Comparison of ENCODE assay signal across 26 cellular contexts in genomic region chr5:68139601-68140441, GRCh38.
DNase-seq lines count a peak whose midpoint lies in the region; ATAC-seq, FAIRE-seq and TF ChIP-seq lines count a peak whose summit lies in the region.
"Had no signal": no experiment of that assay in that cellular context is flagged by ENCODE, and none has a peak within 500 bp of the region (broad histone marks: within the 10 kb centered on the region; RNA-seq: fewer than 3 reads in every experiment).

No MANE protein-coding gene starts in this region.

- no peak overlapping the region for H3K4ac ChIP-seq in mesenchymal stem cell (ENCODE audit: low read depth in 1 of 2, low read length in 2 of 2)

- H4K8ac ChIP-seq in mesenchymal stem cell (ENCODE audit: low read length): no peak overlapping the region

- no peak overlapping the region for H2BK12ac ChIP-seq in mesenchymal stem cell (ENCODE audit: low read length in 2 of 2)

- ATAC-seq in HG02623 (IDR thresholded peaks at IDR 0.05; ENCODE audit: unreplicated experiment): no peak
- no peak for ATAC-seq in natural killer cell
- ATAC-seq in left lung: no peak
- ATAC-seq: left colon, PC-3 had no signal

- H2AFZ ChIP-seq in astrocyte (ENCODE audit: low read depth, low read length): no peak overlapping the region
- no peak overlapping the region for H2AFZ ChIP-seq in mesenchymal stem cell (ENCODE audit: low read depth, low read length)

- H3K9ac ChIP-seq in astrocyte (ENCODE audit: low read length) (no peak overlapping the region), mesenchymal stem cell (ENCODE audit: low read length) (no peak overlapping the region)

- no peak overlapping the region for H4K91ac ChIP-seq in mesenchymal stem cell (ENCODE audit: low read length)

- CTCF ChIA-PET in HEK293 (lab: Yijun Ruan, JAX): interaction anchor here (0.6 to 2.1 kb wide), 2 partner anchors 113 to 130 kb away, joined by 3 to 5 read pairs; no protein-coding TSS in a partner anchor

- WGBS in mesenchymal stem cell: 62% methylated on average over 2 of the region's 3 CpGs

- no peak overlapping the region for H2BK15ac ChIP-seq in mesenchymal stem cell (ENCODE audit: low read depth, poor library complexity, severe bottlenecking)

- H3K27ac ChIP-seq in HEK293 (ENCODE audit: extremely low read depth, low read depth, low read length): no peak overlapping the region
- no peak overlapping the region for H3K27ac ChIP-seq in astrocyte (ENCODE audit: low read depth, low read length)
- H3K27ac ChIP-seq in mesenchymal stem cell (ENCODE audit: low read length, poor library complexity, severe bottlenecking): no peak overlapping the region
- no peak overlapping the region for H3K27ac ChIP-seq in left lung
- H3K27ac ChIP-seq: right atrium auricular region, suprapubic skin had no signal

- TF ChIP-seq CTCF in HEK293 (tag by site-specific recombination; IDR thresholded peaks at IDR 0.05) (no peak), astrocyte (IDR thresholded peaks at IDR 0.05; ENCODE audit: insufficient read depth, low read depth, low read length) (no peak), natural killer cell (IDR thresholded peaks at IDR 0.05) (no peak), left lung (IDR thresholded peaks at IDR 0.05) (no peak)

- H3K79me1 ChIP-seq in mesenchymal stem cell (replicated peaks; ENCODE audit: low read length, poor library complexity, severe bottlenecking): no peaks in the 10 kb centered on the region

- H3K4me2 ChIP-seq in astrocyte (ENCODE audit: low read length) (no peak overlapping the region), mesenchymal stem cell (ENCODE audit: low read length, poor library complexity, severe bottlenecking) (no peak overlapping the region)

- no peaks in the 10 kb centered on the region for H3K9me3 ChIP-seq in HEK293 (ENCODE audit: control insufficient read depth, insufficient read depth, low read depth, low read length)
- H3K9me3 ChIP-seq in astrocyte (ENCODE audit: insufficient read depth, low read depth, low read length): no peaks in the 10 kb centered on the region
- H3K9me3 ChIP-seq in mesenchymal stem cell (ENCODE audit: control insufficient read depth, low read length): no peaks in the 10 kb centered on the region
- H3K9me3 ChIP-seq in left lung: no peaks in the 10 kb centered on the region
- H3K9me3 ChIP-seq: right atrium auricular region, suprapubic skin had no signal

- H4K20me1 ChIP-seq in astrocyte (ENCODE audit: insufficient read depth, low read length): no peaks in the 10 kb centered on the region

- no peak overlapping the region for H3K14ac ChIP-seq in mesenchymal stem cell (ENCODE audit: low read length in 2 of 2)

- H3K18ac ChIP-seq in mesenchymal stem cell (ENCODE audit: low read depth in 1 of 2, low read length in 2 of 2): peak overlapping the region in 1 of 2 experiments; percentile 3

- no peak for FAIRE-seq in astrocyte (lab: Jason Lieb, UNC)

- DNase-seq in NCI-H1417 (lab: John Stamatoyannopoulos, UW): peak in 2 of 3 experiments; percentile 71 to 93
- peak; percentile 49 for DNase-seq in astrocyte (ENCODE audit: low read depth)
- peak; percentile 18 for DNase-seq in mesenchymal stem cell
- DNase-seq in natural killer cell: no peak
- DNase-seq in NCI-H2029 treated with DMSO at 0.1 percent for 48 hours (lab: John Stamatoyannopoulos, UW): no peak
- no peak for DNase-seq in left lung
- DNase-seq: activated CD4-positive, alpha-beta T cell treated with anti-CD3 and anti-CD28 coated beads, Interleukin-2, amount 10 ng/mL, durations not matched to agents 24 days and 14 days; activated CD8-positive, alpha-beta memory T cell treated with anti-CD3 and anti-CD28 coated beads, Interleukin-2, amount 50 U/mL, for 48 hours; activated effector memory CD4-positive, alpha-beta T cell treated with anti-CD3 and anti-CD28 coated beads, Interleukin-2, amount 50 U/mL, for 16 hours; amniotic stem cell; CD4-positive, alpha-beta memory T cell; DMS79; GOT3; left colon; MM.1S; NCI-H187 treated with DMSO at 0.1 percent for 48 hours; NCI-H524 treated with DMSO at 0.1 percent for 48 hours; occipital lobe; PC-3; SIG-M5; T-helper 1 cell had no signal

- H3K4me1 ChIP-seq in HEK293 (ENCODE audit: control insufficient read depth, insufficient read depth, low read length) (peaks cover 3% of the 10 kb centered on the region; the same call in 1 of the 2 replicates), astrocyte (ENCODE audit: insufficient read depth, low read length) (peaks cover 3% of the 10 kb centered on the region), mesenchymal stem cell (ENCODE audit: control insufficient read depth, insufficient read depth, low read depth, low read length) (no peaks in the 10 kb centered on the region), left lung (peaks cover 0 to 8% of the 10 kb centered on the region in 2 donors)
- H3K4me1 ChIP-seq: right atrium auricular region had no signal

- no peak overlapping the region for H2BK5ac ChIP-seq in mesenchymal stem cell (ENCODE audit: low read depth, low read length, poor library complexity, severe bottlenecking)

- H3K4me3 Mint-ChIP-seq in astrocyte (ENCODE audit: unreplicated experiment): no peak overlapping the region
- no peak overlapping the region for H3K4me3 Mint-ChIP-seq in natural killer cell
- H3K4me3 Mint-ChIP-seq: activated CD4-positive, alpha-beta T cell treated with anti-CD3 and anti-CD28 coated beads, Interleukin-2, amount 10 ng/mL, durations not matched to agents 24 days and 14 days; CD4-positive, alpha-beta memory T cell; central memory CD8-positive, alpha-beta T cell had no signal

- peaks cover 2% of the 10 kb centered on the region for H3K27me3 ChIP-seq in astrocyte (ENCODE audit: insufficient read depth, low read length)
- H3K27me3 ChIP-seq in mesenchymal stem cell (ENCODE audit: control insufficient read depth in 1 of 2, insufficient read depth in 1 of 2, low read length in 2 of 2): no peaks in the 10 kb centered on the region
- no peaks in the 10 kb centered on the region for H3K27me3 ChIP-seq in left lung
- H3K27me3 ChIP-seq: right atrium auricular region, suprapubic skin had no signal

- H3K4me3 ChIP-seq in HEK293 (ENCODE audit: low read depth, low read length) (no peak overlapping the region), astrocyte (ENCODE audit: insufficient read depth, low read depth, low read length) (no peak overlapping the region), mesenchymal stem cell (ENCODE audit: insufficient read depth in 1 of 2, low read depth in 1 of 2, low read length in 2 of 2) (no peak overlapping the region), left lung (no peak overlapping the region)
- H3K4me3 ChIP-seq: right atrium auricular region, suprapubic skin had no signal

- peaks cover 2% of the 10 kb centered on the region for H3K27me3 Mint-ChIP-seq in astrocyte (ENCODE audit: low read depth, unreplicated experiment)
- H3K27me3 Mint-ChIP-seq in natural killer cell (ENCODE audit: low read depth in 2 of 2): peaks cover 10 to 23% of the 10 kb centered on the region in 2 donors

- POLR2A ChIA-PET in HEK293 (lab: Yijun Ruan, JAX): no interaction called here

- H3K79me2 ChIP-seq in astrocyte (ENCODE audit: insufficient read depth, low read length): no peaks in the 10 kb centered on the region

- H3K36me3 Mint-ChIP-seq in astrocyte (ENCODE audit: low read depth, unreplicated experiment) (no peaks in the 10 kb centered on the region), natural killer cell (no peaks in the 10 kb centered on the region)
- H3K36me3 Mint-ChIP-seq: CD4-positive, alpha-beta memory T cell had no signal

- H3K9me3 Mint-ChIP-seq in astrocyte (ENCODE audit: unreplicated experiment): peaks cover 2% of the 10 kb centered on the region
- H3K9me3 Mint-ChIP-seq in natural killer cell: peaks cover 0 to 2% of the 10 kb centered on the region in 2 donors
- H3K9me3 Mint-ChIP-seq: activated CD4-positive, alpha-beta T cell treated with anti-CD3 and anti-CD28 coated beads, Interleukin-2, amount 10 ng/mL, durations not matched to agents 24 days and 14 days; central memory CD8-positive, alpha-beta T cell had no signal

- no peak overlapping the region for H3K23ac ChIP-seq in mesenchymal stem cell (ENCODE audit: low read length in 2 of 2)

- H3K27ac Mint-ChIP-seq in astrocyte (ENCODE audit: unreplicated experiment) (no peak overlapping the region), natural killer cell (no peak overlapping the region)
- H3K27ac Mint-ChIP-seq: activated CD4-positive, alpha-beta T cell treated with anti-CD3 and anti-CD28 coated beads, Interleukin-2, amount 10 ng/mL, durations not matched to agents 24 days and 14 days had no signal

- H3K4me1 Mint-ChIP-seq in astrocyte (ENCODE audit: low read depth, unreplicated experiment) (peaks cover 3% of the 10 kb centered on the region), natural killer cell (no peaks in the 10 kb centered on the region)
- H3K4me1 Mint-ChIP-seq: activated CD4-positive, alpha-beta T cell treated with anti-CD3 and anti-CD28 coated beads, Interleukin-2, amount 10 ng/mL, durations not matched to agents 24 days and 14 days had no signal

- intact Hi-C loops in natural killer cell (cut with micrococcal nuclease): no loop called here
- intact Hi-C loops in left lung (cut with DNase I): no loop called here

- H3K36me3 ChIP-seq in HEK293 (ENCODE audit: control insufficient read depth in 2 of 2, insufficient read depth in 1 of 2, low read length in 2 of 2) (no peaks in the 10 kb centered on the region), astrocyte (ENCODE audit: insufficient read depth, low read length) (no peaks in the 10 kb centered on the region), mesenchymal stem cell (ENCODE audit: control insufficient read depth in 1 of 2, insufficient read depth in 2 of 2, low read depth in 1 of 2, low read length in 2 of 2) (no peaks in the 10 kb centered on the region), left lung (no peaks in the 10 kb centered on the region)
- H3K36me3 ChIP-seq: right atrium auricular region, suprapubic skin had no signal

- no peak overlapping the region for H2BK120ac ChIP-seq in mesenchymal stem cell (ENCODE audit: low read depth, low read length)

- no peak overlapping the region for H2AK5ac ChIP-seq in mesenchymal stem cell (ENCODE audit: low read length, severe bottlenecking)

TF ChIP-seq in HEK293, 187 proteins besides CTCF, POLR2A, EP300 and RAD21 (continues in another document):
- no peak for TF ChIP-seq ZNF146 (tag by site-specific recombination; IDR thresholded peaks at IDR 0.05)
- TF ChIP-seq ZNF529 (tag by site-specific recombination; IDR thresholded peaks at IDR 0.05; ENCODE audit: insufficient replicate concordance): no peak
- TF ChIP-seq ELK4 (IDR thresholded peaks at IDR 0.05; ENCODE audit: borderline replicate concordance, low read depth, low read length): no peak
- TF ChIP-seq SP7 (tag by site-specific recombination; IDR thresholded peaks at IDR 0.05): peak; percentile 100

Comparison
In these comparisons a context has a peak if more than half of its experiments do, and no peak if none do; other contexts are left out.
1. DNase-seq: peak in NCI-H1417 (2 of 3), astrocyte (single experiment) and mesenchymal stem cell (single experiment); none in natural killer cell (single experiment), NCI-H2029 treated with DMSO at 0.1 percent for 48 hours (single experiment) and left lung (0 of 2).